Comparison of ENCODE assay signal across 31 cellular contexts in genomic region chr17:22337467-22337866, GRCh38.
"Had no signal": no experiment of that assay in that cellular context is flagged by ENCODE, and none has a peak within 500 bp of the region (broad histone marks: within the 10 kb centered on the region; RNA-seq: fewer than 3 reads in every experiment).

No MANE protein-coding gene starts in this region.

- H3K4me1 ChIP-seq: ascending aorta, SJSA1 had no signal

- H3K27ac ChIP-seq: ascending aorta, PC-9, SJSA1 had no signal

- ATAC-seq: activated CD4-positive, alpha-beta T cell treated with anti-CD3 and anti-CD28 coated beads for 36 hours; activated CD4-positive, CD25-positive, alpha-beta regulatory T cell treated with anti-CD3 and anti-CD28 coated beads, Interleukin-2, amount 50 U/mL, for 24 hours; activated CD8-positive, alpha-beta T cell treated with anti-CD3 and anti-CD28 coated beads, Interleukin-2, amount 10 ng/mL, durations not matched to agents 7 days and 5 days; WTC11 had no signal

- H3K9me3 ChIP-seq: ascending aorta, SJSA1, SK-N-SH had no signal

- H3K4me2 ChIP-seq: PC-9, SK-N-SH had no signal

- DNase-seq: activated CD4-positive, alpha-beta T cell treated with anti-CD3 and anti-CD28 coated beads for 36 hours; activated CD4-positive, alpha-beta T cell treated with anti-CD3 and anti-CD28 coated beads, Interleukin-2, amount 10 ng/mL, durations not matched to agents 7 days and 5 days; activated CD4-positive, alpha-beta T cell treated with anti-CD3 and anti-CD28 coated beads, Interleukin-2, amount 50 U/mL, for 48 hours; activated CD8-positive, alpha-beta T cell treated with anti-CD3 and anti-CD28 coated beads, Interleukin-2, amount 10 ng/mL, durations not matched to agents 7 days and 5 days; activated gamma-delta T cell; activated naive CD4-positive, alpha-beta T cell treated with Interleukin-2 at 50 U/mL for 16 hours; activated naive CD8-positive, alpha-beta T cell treated with anti-CD3 and anti-CD28 coated beads, Interleukin-2, amount 10 ng/mL, durations not matched to agents 7 days and 5 days; activated T-cell treated with anti-CD3 and anti-CD28 coated beads, Interleukin-2, amount 50 U/mL, for 24 hours; amygdala; Kasumi-1; MM.1S; MV-4-11; NCI-H1092; NCI-H1436 treated with DMSO at 0.1 percent for 48 hours; NCI-H1694 treated with DMSO at 0.1 percent for 48 hours; NCI-H2029; NCI-H2171 treated with DMSO at 0.1 percent for 48 hours; NCI-H2227 treated with DMSO at 0.1 percent for 48 hours; NCI-H446; NCI-H510A treated with DMSO at 0.1 percent for 48 hours; NCI-H526 treated with DMSO at 0.1 percent for 48 hours; NCI-H774; NK-92 treated with Interleukin-12 subunit alpha and Interleukin-12 subunit beta, amount 100 ng/mL, for 24 hours; PC-9; SHP77; SK-N-SH had no signal

- H3K4me3 ChIP-seq: ascending aorta, PC-9, SJSA1 had no signal

- H3K27me3 ChIP-seq: ascending aorta, SJSA1 had no signal

- H3K36me3 ChIP-seq: ascending aorta, SJSA1 had no signal

- FAIRE-seq: TTC549 had no signal

- H3K9ac ChIP-seq: SK-N-SH had no signal

- H2AFZ ChIP-seq: PC-9 had no signal
